ENCODE assay signal across 8 cellular contexts in the genomic region with DNA sequence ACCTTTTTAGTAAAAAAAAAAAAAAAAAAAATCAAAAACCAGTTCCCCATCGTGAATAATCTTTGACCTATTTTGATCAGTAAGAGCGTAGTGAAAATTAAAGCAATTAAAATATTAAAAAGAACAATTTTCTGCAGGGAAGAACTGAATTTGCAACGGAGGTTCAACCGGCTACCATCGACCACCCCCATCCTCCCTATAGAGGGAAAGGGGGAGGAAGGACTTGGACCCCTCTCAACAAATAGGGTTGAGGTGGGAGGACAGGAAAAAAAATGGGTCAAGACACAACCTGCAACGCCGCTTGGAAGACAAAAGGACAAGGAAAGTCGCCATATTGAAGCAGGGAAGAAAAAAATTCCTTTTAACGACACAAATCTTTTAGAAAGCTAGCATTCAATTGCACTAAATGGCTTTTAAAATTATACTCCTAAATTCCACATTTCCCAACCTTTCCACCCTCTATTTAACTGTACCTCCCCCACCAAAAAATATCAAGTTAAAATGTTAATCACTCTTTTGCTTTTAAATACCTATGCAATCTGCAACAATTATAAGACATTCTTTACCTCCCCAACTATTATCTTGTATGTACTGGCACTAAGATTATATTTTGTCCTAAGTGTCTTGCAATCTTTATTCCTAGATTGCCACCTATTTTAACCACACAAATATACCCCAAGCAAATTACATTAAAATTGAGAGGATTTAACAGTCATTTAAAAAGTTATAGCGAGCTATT. TPM values are rescaled to one million over a fixed set of nuclear protein-coding genes. Genes with fewer than 3 reads are reported as not detected.
A peak's percentile ranks its signal among the peaks of the same experiment; 100 is the strongest.
DNase-seq lines count a peak whose midpoint lies in the region; ATAC-seq and TF ChIP-seq lines count a peak whose summit lies in the region.

No MANE protein-coding gene starts in this region.

- peak overlapping the region; percentile 100 for H3K27ac ChIP-seq in Panc1 (ENCODE audit: low read length)

- TF ChIP-seq CTCF in Panc1 (IDR thresholded peaks at IDR 0.05) (no peak), retinal pigment epithelial cell (conservative IDR thresholded peaks at IDR 0.05; ENCODE audit: low read depth, low read length) (no peak)

- H3K27me3 ChIP-seq in Panc1 (ENCODE audit: control insufficient read depth, insufficient read depth, low read length) = no peaks in the 10 kb centered on the region

- H3K4me3 ChIP-seq in Panc1 (ENCODE audit: low read depth in 2 of 2, low read length in 2 of 2) (peak overlapping the region; percentile 71 to 98), retinal pigment epithelial cell (ENCODE audit: low read length) (peak overlapping the region; percentile 100)

- CTCF ChIA-PET in Panc1 (lab: Charles Lee) = interaction anchor here (0.6 to 0.7 kb wide), 2 partner anchors 57 to 125 kb away, joined by 3 to 11 read pairs; partner anchors contain the start of gene DHX16

- in situ Hi-C loops in Panc1 (cut with HindIII; ENCODE audit: low pct_unique_long_range_greater_than_20kb, low sequenced_read_pairs) = no loop called here

- ATAC-seq in Panc1 (no peak), GM19035 (IDR thresholded peaks at IDR 0.05; ENCODE audit: unreplicated experiment) (no peak), GM18517 (IDR thresholded peaks at IDR 0.05; ENCODE audit: unreplicated experiment) (no peak)

- peaks cover 32% of the 10 kb centered on the region for H3K4me1 ChIP-seq in Panc1 (ENCODE audit: control insufficient read depth, insufficient read depth, low read length)

- BruUV-seq in Panc1 (replicated peaks; lab: Mats Ljungman, UMichigan) = no TSS peak

- H3K9me3 ChIP-seq in Panc1 (ENCODE audit: control insufficient read depth, insufficient read depth, low read depth, low read length) = no peaks in the 10 kb centered on the region

- POLR2A ChIA-PET in Panc1 (lab: Charles Lee) = interaction anchor here (0.5 to 1.7 kb wide), 8 partner anchors 10 to 1789 kb away, joined by 3 to 18 read pairs (median 6); partner anchors contain the start of gene DHX16

- peaks cover 19% of the 10 kb centered on the region for H3K36me3 ChIP-seq in Panc1 (ENCODE audit: control insufficient read depth, insufficient read depth, low read length)

- DNase-seq in DMS153 (lab: John Stamatoyannopoulos, UW) (peak; percentile 23), KG1 (lab: John Stamatoyannopoulos, UW) (peak; percentile 77), Panc1 (ENCODE audit: low read depth, low spot score) (no peak), astrocyte of the hippocampus (ENCODE audit: low read depth, low spot score) (peak; percentile 88), iPS DF 4.7 (ENCODE audit: extremely low read depth, low spot score) (peak; percentile 78), retinal pigment epithelial cell (ENCODE audit: low read depth) (peak; percentile 50)

- intact Hi-C loops in Panc1 (cut with micrococcal nuclease; ENCODE audit: unreplicated experiment) = no loop called here

RNA-seq across cellular contexts. Expression of gene PPP1R10, which starts 1.7 kb away (rescaled TPM):
- 82.9 TPM for total RNA-seq in Panc1 (2021; ENCODE audit: unreplicated experiment)
- polyA plus RNA-seq in Panc1 (2012; ENCODE audit: insufficient read length) = 31.9 TPM

RNA-seq across cellular contexts. Expression of gene MRPS18B, which starts 2.3 kb away (rescaled TPM):
- 69.1 TPM for total RNA-seq in Panc1 (2021; ENCODE audit: unreplicated experiment)
- polyA plus RNA-seq in Panc1 (2012; ENCODE audit: insufficient read length) = 60.3 TPM

RNA-seq across cellular contexts. Expression of gene ATAT1, which starts 11.3 kb away (rescaled TPM):
- total RNA-seq in Panc1 (2021; ENCODE audit: unreplicated experiment) = 15.8 TPM
- polyA plus RNA-seq in Panc1 (2012; ENCODE audit: insufficient read length) = 24.4 TPM

RNA-seq across cellular contexts. Expression of gene C6orf136, which starts 31.5 kb away (rescaled TPM):
- total RNA-seq in Panc1 (2021; ENCODE audit: unreplicated experiment) = 30.8 TPM
- polyA plus RNA-seq in Panc1 (2012; ENCODE audit: insufficient read length) = 18.1 TPM

RNA-seq across cellular contexts. Expression of gene ABCF1, which starts 44.1 kb away (rescaled TPM):
- total RNA-seq in Panc1 (2021; ENCODE audit: unreplicated experiment) = 94.9 TPM
- 93.5 TPM for polyA plus RNA-seq in Panc1 (2012; ENCODE audit: insufficient read length)
